Comparison of ENCODE assay signal across 8 cellular contexts in the genomic region with DNA sequence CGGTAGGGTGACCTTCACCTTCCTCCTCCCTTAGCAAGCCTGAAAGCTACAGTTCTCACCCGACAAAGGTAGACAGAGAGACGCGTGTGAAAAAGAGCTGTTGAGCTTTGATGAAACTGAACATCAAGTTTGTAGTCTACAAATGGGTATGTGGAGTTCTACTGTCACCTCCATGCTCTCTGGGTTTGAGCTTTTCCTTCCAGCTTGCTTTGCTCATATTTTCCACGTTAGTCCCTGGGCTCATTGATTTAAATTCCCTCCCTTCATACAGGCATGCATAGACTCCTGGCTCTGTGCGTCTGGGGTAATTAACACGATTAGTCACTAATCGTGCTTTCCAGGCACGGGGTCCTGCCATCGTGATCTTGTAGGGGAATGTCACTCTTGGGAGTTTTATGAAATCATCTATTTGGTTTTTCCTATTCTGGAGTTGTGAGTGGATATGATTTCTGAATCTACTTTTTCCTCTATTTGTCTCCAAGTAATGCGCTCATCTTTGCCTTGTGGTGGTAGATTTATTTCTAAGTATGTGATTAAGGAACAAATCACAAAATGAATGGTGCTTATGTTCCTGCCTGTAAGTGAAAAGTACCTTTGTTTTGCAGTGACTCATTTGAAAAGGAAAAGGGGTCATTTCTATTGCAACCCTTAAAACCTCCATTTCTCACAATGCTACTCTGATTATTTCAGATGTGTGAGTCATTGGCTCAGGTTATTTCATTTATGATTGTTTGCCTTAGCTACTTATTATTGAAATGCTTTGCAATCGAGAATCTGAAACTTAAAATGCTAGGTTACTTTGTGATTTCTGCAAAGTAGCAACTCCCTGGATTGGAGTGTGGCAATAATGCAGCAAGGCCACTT.
A peak's percentile ranks its signal among the peaks of the same experiment; 100 is the strongest.
DNase-seq lines count a peak whose midpoint lies in the region; ATAC-seq and TF ChIP-seq lines count a peak whose summit lies in the region.

No MANE protein-coding gene starts in this region.

- H3K4me3 ChIP-seq in HL-60 (replicated peaks; ENCODE audit: insufficient read depth, low read length), result no peak overlapping the region
- H3K4me3 ChIP-seq in BE2C (ENCODE audit: low read depth, low read length), result no peak overlapping the region

- H3K9me3 ChIP-seq in BE2C, result no peaks in the 10 kb centered on the region

- H3K4me3 Mint-ChIP-seq in activated T-helper 17 cell treated with anti-CD3 and anti-CD28 coated beads, Interleukin-2, amount 50 U/mL, for 72 hours, result peak overlapping the region; percentile 42

- ATAC-seq in GM19468 (IDR thresholded peaks at IDR 0.05; ENCODE audit: extremely low read depth, unreplicated experiment), result peak; percentile 63
- ATAC-seq in activated T-helper 17 cell treated with anti-CD3 and anti-CD28 coated beads, Interleukin-2, amount 50 U/mL, for 72 hours (replicated peaks), result peak; percentile 93

- no peaks in the 10 kb centered on the region for H3K27me3 ChIP-seq in HL-60 (ENCODE audit: insufficient read depth, poor library complexity, severe bottlenecking)
- no peaks in the 10 kb centered on the region for H3K27me3 ChIP-seq in BE2C

- peak; percentile 67 for DNase-seq in COLO829 (ENCODE audit: low spot score)
- DNase-seq in HL-60 (ENCODE audit: low read depth in 1 of 2, low spot score in 1 of 2), result peak; percentile 50 to 77
- DNase-seq in kidney glomerular epithelial cell (lab: John Stamatoyannopoulos, UW), result peak; percentile 68
- DNase-seq in BE2C, result no peak
- DNase-seq in NCI-H1092 treated with DMSO at 0.1 percent for 48 hours (lab: John Stamatoyannopoulos, UW), result no peak
- no peak for DNase-seq in hepatic stellate cell (ENCODE audit: low spot score)

- H3K27ac ChIP-seq in HL-60 (replicated peaks), result peak overlapping the region; percentile 77

- peak overlapping the region; percentile 68 for H3K27ac Mint-ChIP-seq in activated T-helper 17 cell treated with anti-CD3 and anti-CD28 coated beads, Interleukin-2, amount 50 U/mL, for 72 hours

- peaks cover 10% of the 10 kb centered on the region for H3K4me1 ChIP-seq in BE2C

- H3K9me3 Mint-ChIP-seq in activated T-helper 17 cell treated with anti-CD3 and anti-CD28 coated beads, Interleukin-2, amount 50 U/mL, for 72 hours, result no peaks in the 10 kb centered on the region

- no peak for TF ChIP-seq CTCF in HL-60 (IDR thresholded peaks at IDR 0.05; ENCODE audit: insufficient read depth, low read length)
- no peak for TF ChIP-seq CTCF in BE2C (IDR thresholded peaks at IDR 0.05; ENCODE audit: low read depth, low read length)

- no peaks in the 10 kb centered on the region for H3K36me3 ChIP-seq in BE2C

- H3K36me3 Mint-ChIP-seq in activated T-helper 17 cell treated with anti-CD3 and anti-CD28 coated beads, Interleukin-2, amount 50 U/mL, for 72 hours (ENCODE audit: low read depth), result no peaks in the 10 kb centered on the region

- H3K4me1 Mint-ChIP-seq in activated T-helper 17 cell treated with anti-CD3 and anti-CD28 coated beads, Interleukin-2, amount 50 U/mL, for 72 hours, result peaks cover 28% of the 10 kb centered on the region

- no peaks in the 10 kb centered on the region for H3K27me3 Mint-ChIP-seq in activated T-helper 17 cell treated with anti-CD3 and anti-CD28 coated beads, Interleukin-2, amount 50 U/mL, for 72 hours

Comparison
In these comparisons a context has a peak if more than half of its experiments do, and no peak if none do; other contexts are left out.
1. DNase-seq: peak in COLO829 (single experiment), HL-60 (2 of 2) and kidney glomerular epithelial cell (single experiment); none in BE2C (single experiment), NCI-H1092 treated with DMSO at 0.1 percent for 48 hours (single experiment) and hepatic stellate cell (single experiment).